In genomic region chr7:84363741-84364140, GRCh38 we compare ENCODE assay signal across 19 cellular contexts.
DNase-seq lines count a peak whose midpoint lies in the region; ATAC-seq and TF ChIP-seq lines count a peak whose summit lies in the region.
"Had no signal": no experiment of that assay in that cellular context is flagged by ENCODE, and none has a peak within 500 bp of the region (broad histone marks: within the 10 kb centered on the region; RNA-seq: fewer than 3 reads in every experiment).

No MANE protein-coding gene starts in this region.

- H3K4me1 Mint-ChIP-seq in naive thymus-derived CD4-positive, alpha-beta T cell = no peaks in the 10 kb centered on the region
- H3K4me1 Mint-ChIP-seq: CD14-positive monocyte had no signal

- CTCF ChIA-PET in naive thymus-derived CD4-positive, alpha-beta T cell (lab: Charles Lee) = no interaction called here

- H2AFZ ChIP-seq in GM23248 = peak overlapping the region; percentile 36; the same call in 1 of the 2 replicates
- peak overlapping the region; percentile 34 for H2AFZ ChIP-seq in fibroblast of lung (ENCODE audit: low read length)
- peak overlapping the region; percentile 67 for H2AFZ ChIP-seq in neuronal stem cell (ENCODE audit: low read length)

- H3K27ac Mint-ChIP-seq in naive thymus-derived CD4-positive, alpha-beta T cell = no peak overlapping the region
- H3K27ac Mint-ChIP-seq: CD14-positive monocyte had no signal

- H3K23ac ChIP-seq in neuronal stem cell (ENCODE audit: low read depth, low read length, poor library complexity) = no peak overlapping the region

- no peak for ATAC-seq in naive thymus-derived CD4-positive, alpha-beta T cell
- no peak for ATAC-seq in GM18907 (IDR thresholded peaks at IDR 0.05; ENCODE audit: unreplicated experiment)

- H3K27ac ChIP-seq in GM23248 = no peak overlapping the region
- H3K27ac ChIP-seq in fibroblast of lung (ENCODE audit: insufficient read depth, low read length) = no peak overlapping the region
- H3K27ac ChIP-seq in neuronal stem cell (replicated peaks; ENCODE audit: low read length) = no peak overlapping the region
- no peak overlapping the region for H3K27ac ChIP-seq in naive thymus-derived CD4-positive, alpha-beta T cell (ENCODE audit: low read depth, low read length)

- H3K4me1 ChIP-seq in GM23248 (ENCODE audit: insufficient read depth) (peaks cover 19% of the 10 kb centered on the region), fibroblast of lung (ENCODE audit: control insufficient read depth, extremely low read depth, insufficient read depth, low read length) (no peaks in the 10 kb centered on the region), neuronal stem cell (ENCODE audit: control insufficient read depth in 2 of 2, insufficient read depth in 1 of 2, low read depth in 1 of 2, low read length in 2 of 2) (peaks cover 0 to 8% of the 10 kb centered on the region in 2 donors)
- H3K4me1 ChIP-seq in naive thymus-derived CD4-positive, alpha-beta T cell (ENCODE audit: control insufficient read depth in 2 of 2, insufficient read depth in 2 of 2, low read length in 2 of 2) = no peaks in the 10 kb centered on the region
- H3K4me1 ChIP-seq: HAP-1 had no signal

- H3K18ac ChIP-seq in neuronal stem cell (ENCODE audit: low read length) = no peak overlapping the region

- H3K9me3 Mint-ChIP-seq in naive thymus-derived CD4-positive, alpha-beta T cell = peaks cover 0 to under 1% (median 0%) of the 10 kb centered on the region in 11 donors

- H3K4me2 ChIP-seq in GM23248 (ENCODE audit: unreplicated experiment) = peak overlapping the region; percentile 53
- H3K4me2 ChIP-seq in fibroblast of lung (ENCODE audit: extremely low read depth, insufficient read depth, low read length) = no peak overlapping the region
- H3K4me2 ChIP-seq in neuronal stem cell (ENCODE audit: insufficient read depth, low read length, poor library complexity, severe bottlenecking) = no peak overlapping the region

- H3F3A ChIP-seq in GM23248 (ENCODE audit: insufficient read depth) = no peaks in the 10 kb centered on the region

- H2BK120ac ChIP-seq in neuronal stem cell (ENCODE audit: low read depth, low read length) = no peak overlapping the region

- no peaks in the 10 kb centered on the region for H3K36me3 Mint-ChIP-seq in naive thymus-derived CD4-positive, alpha-beta T cell
- H3K36me3 Mint-ChIP-seq: CD14-positive monocyte had no signal

- intact Hi-C loops in naive thymus-derived CD4-positive, alpha-beta T cell (cut with micrococcal nuclease) = no loop called here

- H4K20me1 ChIP-seq in GM23248 (ENCODE audit: insufficient read depth) (no peaks in the 10 kb centered on the region), fibroblast of lung (ENCODE audit: control insufficient read depth, extremely low read depth, insufficient read depth, low read length) (no peaks in the 10 kb centered on the region)

- H3K4me3 ChIP-seq in GM23248 (no peak overlapping the region), fibroblast of lung (replicated peaks in 1 of 4; ENCODE audit: control extremely low read depth in 1 of 4, insufficient read depth in 1 of 4, low read depth in 3 of 4, low read length in 4 of 4) (no peak overlapping the region), neuronal stem cell (ENCODE audit: low read length in 2 of 2) (no peak overlapping the region)
- no peak overlapping the region for H3K4me3 ChIP-seq in naive thymus-derived CD4-positive, alpha-beta T cell (ENCODE audit: low read length)
- H3K4me3 ChIP-seq: HAP-1 had no signal

- no peak overlapping the region for H4K91ac ChIP-seq in neuronal stem cell (ENCODE audit: low read depth, low read length, poor library complexity)

- in situ Hi-C loops in GM23248 (cut with MboI) = no loop called here

- no peak overlapping the region for H3K4ac ChIP-seq in neuronal stem cell (ENCODE audit: low read length)

- H3K14ac ChIP-seq in neuronal stem cell (ENCODE audit: low read length) = no peak overlapping the region

- H4K8ac ChIP-seq in neuronal stem cell (ENCODE audit: low read depth, low read length) = no peak overlapping the region

- H3K9me3 ChIP-seq in GM23248 (ENCODE audit: low read depth) = no peaks in the 10 kb centered on the region
- no peaks in the 10 kb centered on the region for H3K9me3 ChIP-seq in fibroblast of lung (ENCODE audit: control insufficient read depth, insufficient read depth, low read depth, low read length)
- H3K9me3 ChIP-seq in neuronal stem cell (replicated peaks in 1 of 2; ENCODE audit: control insufficient read depth in 2 of 2, insufficient read depth in 1 of 2, low read depth in 1 of 2, low read length in 2 of 2) = no peaks in the 10 kb centered on the region
- H3K9me3 ChIP-seq in naive thymus-derived CD4-positive, alpha-beta T cell (ENCODE audit: control insufficient read depth in 2 of 3, low read length in 3 of 3) = no peaks in the 10 kb centered on the region
- H3K9me3 ChIP-seq: HAP-1 had no signal

- no peaks in the 10 kb centered on the region for H3K27me3 ChIP-seq in GM23248 (replicated peaks; ENCODE audit: insufficient read depth)
- H3K27me3 ChIP-seq in fibroblast of lung (ENCODE audit: control insufficient read depth, insufficient read depth, low read length) = no peaks in the 10 kb centered on the region
- H3K27me3 ChIP-seq in neuronal stem cell (ENCODE audit: control insufficient read depth in 3 of 3, insufficient read depth in 3 of 3, low read depth in 1 of 3, low read length in 3 of 3) = no peaks in the 10 kb centered on the region
- H3K27me3 ChIP-seq in naive thymus-derived CD4-positive, alpha-beta T cell (ENCODE audit: control insufficient read depth in 2 of 2, insufficient read depth in 2 of 2, low read length in 2 of 2) = no peaks in the 10 kb centered on the region

- H3K9ac ChIP-seq in GM23248 (no peak overlapping the region), fibroblast of lung (ENCODE audit: insufficient read depth, low read length) (no peak overlapping the region), neuronal stem cell (ENCODE audit: low read depth, low read length, poor library complexity) (no peak overlapping the region)

- no peaks in the 10 kb centered on the region for H3K9me2 ChIP-seq in GM23248 (ENCODE audit: insufficient read depth)

- POLR2A ChIA-PET in naive thymus-derived CD4-positive, alpha-beta T cell (lab: Charles Lee) = no interaction called here

- no peak for TF ChIP-seq CTCF in fibroblast of lung (conservative IDR thresholded peaks at IDR 0.05 in 1 of 2, IDR thresholded peaks at IDR 0.05 in 1 of 2; ENCODE audit: low read depth in 1 of 2, low read length in 2 of 2)

- DNase-seq in GM23248 = peak; percentile 23
- DNase-seq in RPMI7951 (ENCODE audit: low read depth) = peak; percentile 27
- no peak for DNase-seq in fibroblast of lung (ENCODE audit: low read depth in 2 of 2)
- DNase-seq in neuronal stem cell (ENCODE audit: low spot score) = no peak
- no peak for DNase-seq in amygdala (lab: John Stamatoyannopoulos, UW)
- no peak for DNase-seq in naive thymus-derived CD4-positive, alpha-beta T cell
- DNase-seq: ACHN; DMS79; KBM-7; NCI-H1105; NCI-H1694; NCI-H2081 treated with DMSO at 0.1 percent for 48 hours; NCI-H446 treated with DMSO at 0.1 percent for 48 hours; NK-92 treated with Interleukin-12 subunit alpha and Interleukin-12 subunit beta, amount 100 ng/mL, for 24 hours; RPMI8226; SHP77 treated with DMSO at 0.1 percent for 48 hours had no signal

- H2BK12ac ChIP-seq in neuronal stem cell (ENCODE audit: low read length) = no peak overlapping the region

- H3K4me3 Mint-ChIP-seq in naive thymus-derived CD4-positive, alpha-beta T cell = no peak overlapping the region
- H3K4me3 Mint-ChIP-seq: CD14-positive monocyte had no signal

- no peak overlapping the region for H2BK5ac ChIP-seq in neuronal stem cell (ENCODE audit: low read length)

- H3K79me1 ChIP-seq in neuronal stem cell (ENCODE audit: low read depth, low read length) = no peaks in the 10 kb centered on the region

- no peaks in the 10 kb centered on the region for H3K27me3 Mint-ChIP-seq in naive thymus-derived CD4-positive, alpha-beta T cell

- H3K79me2 ChIP-seq in GM23248 (ENCODE audit: insufficient read depth) (no peaks in the 10 kb centered on the region), fibroblast of lung (ENCODE audit: control insufficient read depth, insufficient read depth, low read length) (no peaks in the 10 kb centered on the region)

- H3K36me3 ChIP-seq in GM23248 (ENCODE audit: low read depth) (no peaks in the 10 kb centered on the region), fibroblast of lung (ENCODE audit: control insufficient read depth, insufficient read depth, low read length) (no peaks in the 10 kb centered on the region), neuronal stem cell (replicated peaks in 1 of 2; ENCODE audit: control insufficient read depth in 2 of 2, insufficient read depth in 2 of 2, low read length in 2 of 2) (no peaks in the 10 kb centered on the region)
- no peaks in the 10 kb centered on the region for H3K36me3 ChIP-seq in naive thymus-derived CD4-positive, alpha-beta T cell (ENCODE audit: control insufficient read depth in 2 of 3, insufficient read depth in 3 of 3, low read length in 3 of 3)
- H3K36me3 ChIP-seq: HAP-1 had no signal

- no peak overlapping the region for H2AK5ac ChIP-seq in neuronal stem cell (ENCODE audit: low read depth, low read length)

- no peak overlapping the region for H2BK15ac ChIP-seq in neuronal stem cell (ENCODE audit: low read length)

Comparison
In these comparisons a context has a peak if more than half of its experiments do, and no peak if none do; other contexts are left out.
1. DNase-seq: peak in GM23248 (single experiment) and RPMI7951 (single experiment); none in fibroblast of lung (0 of 2), neuronal stem cell (single experiment), amygdala (0 of 56) and naive thymus-derived CD4-positive, alpha-beta T cell (0 of 9).
2. Peak in every context shown above with its lines, with median percentiles within 50 percentile points of each other: H2AFZ ChIP-seq.